Comparison of ENCODE assay signal across 23 cellular contexts in the genomic region with DNA sequence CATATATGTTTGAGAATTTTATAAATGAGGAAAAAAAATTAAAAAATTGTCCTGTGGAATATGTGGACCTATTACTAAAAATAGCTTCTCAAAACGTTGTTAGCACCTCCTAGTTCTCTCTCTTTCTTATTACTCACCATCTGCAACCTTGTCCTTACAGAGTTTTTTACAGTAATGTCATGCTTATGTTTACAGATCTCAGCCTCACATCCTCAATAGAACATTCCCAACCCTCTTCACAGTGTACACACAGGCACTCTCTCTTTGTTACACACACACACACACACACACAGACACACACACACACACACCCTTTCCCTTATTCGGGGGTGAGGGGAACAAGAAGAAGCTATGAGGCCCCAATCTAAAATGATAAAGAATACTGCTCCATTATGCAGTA.
"Had no signal": no experiment of that assay in that cellular context is flagged by ENCODE, and none has a peak within 500 bp of the region (broad histone marks: within the 10 kb centered on the region; RNA-seq: fewer than 3 reads in every experiment).

No MANE protein-coding gene starts in this region.

- H3K4me3 Mint-ChIP-seq: activated CD4-positive, alpha-beta memory T cell treated with anti-CD3 and anti-CD28 coated beads, Interleukin-2, amount 10 ng/mL, durations not matched to agents 7 days and 5 days; activated CD4-positive, alpha-beta T cell treated with anti-CD3 and anti-CD28 coated beads, Interleukin-2, amount 10 ng/mL, durations not matched to agents 24 days and 14 days; activated naive CD8-positive, alpha-beta T cell treated with anti-CD3 and anti-CD28 coated beads, Interleukin-2, amount 50 U/mL, for 24 hours; activated T-helper 1 cell treated with anti-CD3 and anti-CD28 coated beads, Interleukin-12 subunit alpha, Interleukin-12 subunit beta, Interleukin-2, Interleukin-4 antibody, amounts not matched to agents 30 ng/mL and 10 ng/mL and 1 ng/mL, durations not matched to agents 14 hours and 24 hours and 36 hours; brain; mesothelial cell of epicardium; natural killer cell; type B pancreatic cell had no signal

- H3K9me3 ChIP-seq: left ventricle myocardium inferior, prostate gland, thoracic aorta had no signal

- H3K4me1 ChIP-seq: left ventricle myocardium inferior, prostate gland had no signal

- H3K4me3 ChIP-seq: left ventricle myocardium inferior, prostate gland, thoracic aorta had no signal

- H3K36me3 Mint-ChIP-seq: brain, mesothelial cell of epicardium, type B pancreatic cell had no signal

- H3K4me1 Mint-ChIP-seq: activated CD4-positive, alpha-beta memory T cell treated with anti-CD3 and anti-CD28 coated beads, Interleukin-2, amount 10 ng/mL, durations not matched to agents 7 days and 5 days; activated CD4-positive, alpha-beta T cell treated with anti-CD3 and anti-CD28 coated beads, Interleukin-2, amount 10 ng/mL, durations not matched to agents 24 days and 14 days; activated naive CD8-positive, alpha-beta T cell treated with anti-CD3 and anti-CD28 coated beads, Interleukin-2, amount 50 U/mL, for 24 hours; brain; natural killer cell had no signal

- H3K27ac Mint-ChIP-seq: activated CD4-positive, alpha-beta memory T cell treated with anti-CD3 and anti-CD28 coated beads, Interleukin-2, amount 10 ng/mL, durations not matched to agents 7 days and 5 days; activated CD4-positive, alpha-beta T cell treated with anti-CD3 and anti-CD28 coated beads, Interleukin-2, amount 10 ng/mL, durations not matched to agents 24 days and 14 days; activated naive CD8-positive, alpha-beta T cell treated with anti-CD3 and anti-CD28 coated beads, Interleukin-2, amount 50 U/mL, for 24 hours; activated T-helper 1 cell treated with anti-CD3 and anti-CD28 coated beads, Interleukin-12 subunit alpha, Interleukin-12 subunit beta, Interleukin-2, Interleukin-4 antibody, amounts not matched to agents 30 ng/mL and 10 ng/mL and 1 ng/mL, durations not matched to agents 14 hours and 24 hours and 36 hours; brain; mesothelial cell of epicardium; natural killer cell; type B pancreatic cell had no signal

- DNase-seq: activated CD4-positive, alpha-beta memory T cell treated with anti-CD3 and anti-CD28 coated beads, Interleukin-2, amount 10 ng/mL, durations not matched to agents 7 days and 5 days; activated CD4-positive, alpha-beta T cell treated with anti-CD3 and anti-CD28 coated beads, Interleukin-2, amount 10 ng/mL, durations not matched to agents 24 days and 14 days; activated gamma-delta T cell; activated naive CD4-positive, alpha-beta T cell treated with anti-CD3 and anti-CD28 coated beads, Interleukin-2, amount 50 U/mL, for 16 hours; activated naive CD8-positive, alpha-beta T cell treated with anti-CD3 and anti-CD28 coated beads, Interleukin-2, amount 50 U/mL, for 24 hours; activated T-cell treated with anti-CD3 and anti-CD28 coated beads for 4 hours; anterior cingulate cortex; caudate nucleus; dermis blood vessel endothelial cell; effector CD8-positive, alpha-beta T cell; foreskin melanocyte; left ventricle myocardium inferior; natural killer cell; stimulated activated CD4-positive, alpha-beta T cell treated with anti-CD3 and anti-CD28 coated beads, Interleukin-4, amount 100 ng/mL, for 24 hours; stimulated activated naive CD4-positive, alpha-beta T cell treated with Interleukin-2 at 50 U/mL for 16 hours had no signal

- H3K27me3 Mint-ChIP-seq: activated CD4-positive, alpha-beta memory T cell treated with anti-CD3 and anti-CD28 coated beads, Interleukin-2, amount 10 ng/mL, durations not matched to agents 7 days and 5 days; activated CD4-positive, alpha-beta T cell treated with anti-CD3 and anti-CD28 coated beads, Interleukin-2, amount 10 ng/mL, durations not matched to agents 24 days and 14 days; activated naive CD8-positive, alpha-beta T cell treated with anti-CD3 and anti-CD28 coated beads, Interleukin-2, amount 50 U/mL, for 24 hours; brain; type B pancreatic cell had no signal

- H3K27ac ChIP-seq: left ventricle myocardium inferior, prostate gland, thoracic aorta, VCaP had no signal

- H3K9me3 Mint-ChIP-seq: activated CD4-positive, alpha-beta memory T cell treated with anti-CD3 and anti-CD28 coated beads, Interleukin-2, amount 10 ng/mL, durations not matched to agents 7 days and 5 days; activated CD4-positive, alpha-beta T cell treated with anti-CD3 and anti-CD28 coated beads, Interleukin-2, amount 10 ng/mL, durations not matched to agents 24 days and 14 days; activated T-helper 1 cell treated with anti-CD3 and anti-CD28 coated beads, Interleukin-12 subunit alpha, Interleukin-12 subunit beta, Interleukin-2, Interleukin-4 antibody, amounts not matched to agents 30 ng/mL and 10 ng/mL and 1 ng/mL, durations not matched to agents 14 hours and 24 hours and 36 hours; brain; type B pancreatic cell had no signal

- H3K36me3 ChIP-seq: left ventricle myocardium inferior, prostate gland, thoracic aorta had no signal

- ATAC-seq: activated CD4-positive, CD25-positive, alpha-beta regulatory T cell treated with anti-CD3 and anti-CD28 coated beads, Interleukin-2, amount 50 U/mL, for 24 hours; activated naive CD8-positive, alpha-beta T cell treated with anti-CD3 and anti-CD28 coated beads, Interleukin-2, amount 50 U/mL, for 24 hours; natural killer cell had no signal
